Comparison of ENCODE assay signal across 8 cellular contexts in genomic region chr18:74148543-74149070, GRCh38. TPM values are rescaled to one million over a fixed set of nuclear protein-coding genes. Genes with fewer than 3 reads are reported as not detected.
DNase-seq lines count a peak whose midpoint lies in the region; ATAC-seq and TF ChIP-seq lines count a peak whose summit lies in the region.

No MANE protein-coding gene starts in this region.

- peaks cover 17% of the 10 kb centered on the region for H3K36me3 Mint-ChIP-seq in activated CD4-positive, alpha-beta memory T cell treated with anti-CD3 and anti-CD28 coated beads for 36 hours

- TF ChIP-seq POLR2A in suprapubic skin (IDR thresholded peaks at IDR 0.05): no peak

- H3K27ac Mint-ChIP-seq in activated CD4-positive, alpha-beta memory T cell treated with anti-CD3 and anti-CD28 coated beads for 36 hours: peak overlapping the region; percentile 99

- H3K27me3 ChIP-seq in iPS-20b (ENCODE audit: insufficient read depth, low read length) (peaks cover 15% of the 10 kb centered on the region; the same call in 1 of the 2 replicates), suprapubic skin (no peaks in the 10 kb centered on the region)

- peak overlapping the region; percentile 95 for H3K4me3 Mint-ChIP-seq in activated CD4-positive, alpha-beta memory T cell treated with anti-CD3 and anti-CD28 coated beads for 36 hours

- H3K36me3 ChIP-seq in iPS-20b (ENCODE audit: insufficient read depth, low read depth, low read length): peaks cover 18% of the 10 kb centered on the region
- H3K36me3 ChIP-seq in suprapubic skin: peaks cover 4% of the 10 kb centered on the region

- CTCF ChIA-PET in activated CD4-positive, alpha-beta memory T cell treated with anti-CD3 and anti-CD28 coated beads for 36 hours (lab: Charles Lee): no interaction called here

- peak overlapping the region; percentile 54 for H3K27ac ChIP-seq in iPS-20b (ENCODE audit: low read length)
- peak overlapping the region; percentile 88 for H3K27ac ChIP-seq in suprapubic skin

- POLR2A ChIA-PET in activated CD4-positive, alpha-beta memory T cell treated with anti-CD3 and anti-CD28 coated beads for 36 hours (lab: Charles Lee): no interaction called here

- ATAC-seq in GM18870 (IDR thresholded peaks at IDR 0.05; ENCODE audit: unreplicated experiment) (peak; percentile 20), HG02852 (IDR thresholded peaks at IDR 0.05; ENCODE audit: unreplicated experiment) (peak; percentile 13)

- H3K4me1 Mint-ChIP-seq in activated CD4-positive, alpha-beta memory T cell treated with anti-CD3 and anti-CD28 coated beads for 36 hours (ENCODE audit: low read depth): peaks cover 44% of the 10 kb centered on the region

- peak overlapping the region; percentile 97 for H3K9ac ChIP-seq in iPS-20b (ENCODE audit: low read depth, low read length)

- intact Hi-C loops in activated CD4-positive, alpha-beta memory T cell treated with anti-CD3 and anti-CD28 coated beads for 36 hours (cut with micrococcal nuclease): loop anchor here (1.0 to 10.0 kb wide), 8 partner anchors 8 to 1062 kb away; partner anchors contain the start of genes TSHZ1 and ZNF407

- H3K9me3 ChIP-seq in iPS-20b (ENCODE audit: insufficient read depth, low read depth, low read length) (no peaks in the 10 kb centered on the region), suprapubic skin (no peaks in the 10 kb centered on the region)

- H3K9me3 Mint-ChIP-seq in activated CD4-positive, alpha-beta memory T cell treated with anti-CD3 and anti-CD28 coated beads for 36 hours: peaks cover 2% of the 10 kb centered on the region

- H3K27me3 Mint-ChIP-seq in activated CD4-positive, alpha-beta memory T cell treated with anti-CD3 and anti-CD28 coated beads for 36 hours: peaks cover 2% of the 10 kb centered on the region

- WGBS in suprapubic skin: under 1% methylated on average over 25 of the region's 25 CpGs

- DNase-seq in activated CD4-positive, alpha-beta memory T cell treated with anti-CD3 and anti-CD28 coated beads for 36 hours: no peak
- no peak for DNase-seq in suprapubic skin (ENCODE audit: low spot score in 2 of 2)
- no peak for DNase-seq in islet precursor cell
- no peak for DNase-seq in NCI-H1694 treated with DMSO at 0.1 percent for 48 hours (lab: John Stamatoyannopoulos, UW)
- DNase-seq in SHP77 treated with DMSO at 0.1 percent for 48 hours (lab: John Stamatoyannopoulos, UW): no peak

- peak overlapping the region; percentile 98 for H3K4me3 ChIP-seq in iPS-20b (ENCODE audit: low read length)
- H3K4me3 ChIP-seq in suprapubic skin: peak overlapping the region; percentile 79

- TF ChIP-seq CTCF in suprapubic skin (IDR thresholded peaks at IDR 0.05): no peak

- H3K4me1 ChIP-seq in iPS-20b (ENCODE audit: insufficient read depth, low read length) (peaks cover 3% of the 10 kb centered on the region; the same call in 1 of the 2 replicates), suprapubic skin (peaks cover 39% of the 10 kb centered on the region)

- no peak for TF ChIP-seq EP300 in suprapubic skin (IDR thresholded peaks at IDR 0.05)

RNA-seq across cellular contexts. Expression of gene TIMM21, which starts 0.3 kb away (rescaled TPM):
- total RNA-seq in activated CD4-positive, alpha-beta memory T cell treated with anti-CD3 and anti-CD28 coated beads for 36 hours: 10 to 100 TPM; 37.1 to 38.3 TPM
- 10 to 100 TPM; 17.9 to 38.0 (median 24.1) TPM for total RNA-seq in suprapubic skin

RNA-seq across cellular contexts. Expression of gene FBXO15, which starts 1.0 kb away (rescaled TPM):
- total RNA-seq in activated CD4-positive, alpha-beta memory T cell treated with anti-CD3 and anti-CD28 coated beads for 36 hours: under 1 TPM; 0.67 to 0.75 TPM
- under 1 TPM in 2 of 4 donors, not detected in 2; 0.60 to 0.80 TPM for total RNA-seq in suprapubic skin
